8 cellular contexts compared by ENCODE assay signal in the genomic region with DNA sequence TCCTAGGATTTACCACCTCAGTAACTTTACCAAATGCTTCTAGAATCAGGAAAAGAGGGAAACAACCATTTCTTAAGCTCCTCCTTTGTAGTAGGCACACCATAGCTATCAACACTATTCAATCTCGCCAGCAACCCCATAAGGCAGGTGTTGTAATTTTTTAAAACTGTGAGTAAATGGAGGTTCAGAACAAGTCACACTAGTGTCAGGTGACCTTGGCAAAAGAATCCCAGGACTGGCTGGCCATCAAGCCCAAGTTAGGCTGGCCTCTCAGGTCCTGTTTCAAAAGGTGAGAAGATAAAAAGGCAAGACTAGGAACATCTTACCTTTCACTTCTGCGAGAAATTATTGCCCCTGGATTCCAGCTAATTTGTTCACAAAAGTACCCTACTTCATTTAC. TPM values are rescaled to one million over a fixed set of nuclear protein-coding genes. Genes with fewer than 3 reads are reported as not detected.
DNase-seq lines count a peak whose midpoint lies in the region; ATAC-seq and TF ChIP-seq lines count a peak whose summit lies in the region.

No MANE protein-coding gene starts in this region.

- intact Hi-C loops in CD4-positive, alpha-beta T cell (cut with DNase I, micrococcal nuclease), result no loop called here
- intact Hi-C loops in PC-9 (cut with micrococcal nuclease; ENCODE audit: unreplicated experiment), result no loop called here
- intact Hi-C loops in sciatic nerve (cut with DNase I), result no loop called here

- peak overlapping the region; percentile 94 for H3K4me3 Mint-ChIP-seq in CD4-positive, alpha-beta T cell

- no peaks in the 10 kb centered on the region for H3K9me3 Mint-ChIP-seq in CD4-positive, alpha-beta T cell

- H3K27me3 Mint-ChIP-seq in CD4-positive, alpha-beta T cell, result no peaks in the 10 kb centered on the region

- POLR2A ChIA-PET in CD4-positive, alpha-beta T cell (lab: Charles Lee), result interaction anchor here (0.9 to 2.3 kb wide), 6 partner anchors 10 to 978 kb away, joined by 3 to 12 read pairs (median 3); partner anchors contain the start of gene PPM1F
- POLR2A ChIA-PET in PC-9 (lab: Charles Lee; ENCODE audit: unreplicated experiment), result no interaction called here

- TF ChIP-seq CTCF in CD4-positive, alpha-beta T cell (IDR thresholded peaks at IDR 0.05), result no peak
- TF ChIP-seq CTCF in PC-9 (conservative IDR thresholded peaks at IDR 0.05), result no peak
- no peak for TF ChIP-seq CTCF in neutrophil (IDR thresholded peaks at IDR 0.05)

- H3K36me3 Mint-ChIP-seq in CD4-positive, alpha-beta T cell (ENCODE audit: low read depth), result peaks cover 15% of the 10 kb centered on the region

- BruUV-seq in PC-9 (replicated peaks; lab: Mats Ljungman, UMichigan), result no TSS peak

- H3K36me3 ChIP-seq in PC-9 (ENCODE audit: low read depth) (no peaks in the 10 kb centered on the region), neutrophil (peaks cover 7% of the 10 kb centered on the region)

- peak overlapping the region; percentile 91 for H2AFZ ChIP-seq in PC-9

- TF ChIP-seq POLR2A in erythroblast (IDR thresholded peaks at IDR 0.05; ENCODE audit: low read length), result no peak

- no peaks in the 10 kb centered on the region for H3K9me2 ChIP-seq in PC-9 (ENCODE audit: insufficient read depth)

- H3K9me3 ChIP-seq in CD4-positive, alpha-beta T cell (ENCODE audit: control insufficient read depth, low read length), result no peaks in the 10 kb centered on the region
- H3K9me3 ChIP-seq in PC-9 (ENCODE audit: insufficient read depth, low read depth), result no peaks in the 10 kb centered on the region
- H3K9me3 ChIP-seq in neutrophil, result no peaks in the 10 kb centered on the region

- H3K27me3 ChIP-seq in CD4-positive, alpha-beta T cell (ENCODE audit: control insufficient read depth, insufficient read depth, low read length), result no peaks in the 10 kb centered on the region
- no peaks in the 10 kb centered on the region for H3K27me3 ChIP-seq in PC-9 (ENCODE audit: insufficient read depth, low read depth)
- H3K27me3 ChIP-seq in neutrophil, result no peaks in the 10 kb centered on the region

- H3K79me2 ChIP-seq in PC-9 (ENCODE audit: low read depth), result peaks cover 20% of the 10 kb centered on the region

- no peak for ATAC-seq in CD4-positive, alpha-beta T cell (ENCODE audit: poor library complexity)
- ATAC-seq in sciatic nerve (no peak), GM19455 (IDR thresholded peaks at IDR 0.05; ENCODE audit: unreplicated experiment) (no peak), HG03097 (IDR thresholded peaks at IDR 0.05; ENCODE audit: low FRiP score, unreplicated experiment) (no peak)

- H3K4me2 ChIP-seq in PC-9, result peak overlapping the region; percentile 88

- peaks cover 50% of the 10 kb centered on the region for H3K4me1 Mint-ChIP-seq in CD4-positive, alpha-beta T cell (ENCODE audit: low read depth)

- H3K4me3 ChIP-seq in PC-9, result peak overlapping the region; percentile 83
- peak overlapping the region; percentile 63 to 72 for H3K4me3 ChIP-seq in neutrophil (ENCODE audit: low read depth in 1 of 2, low read length in 1 of 2)

- DNase-seq in CD4-positive, alpha-beta T cell, result no peak
- DNase-seq in PC-9 (no peak), erythroblast (lab: John Stamatoyannopoulos, UW) (peak; percentile 45 to 49), sciatic nerve (ENCODE audit: low spot score) (no peak), NCI-H2081 (lab: John Stamatoyannopoulos, UW) (no peak)

- H3K27ac ChIP-seq in CD4-positive, alpha-beta T cell (ENCODE audit: low read depth, low read length), result no peak overlapping the region
- H3K27ac ChIP-seq in PC-9 (no peak overlapping the region), neutrophil (no peak overlapping the region)

- CTCF ChIA-PET in CD4-positive, alpha-beta T cell (lab: Charles Lee), result interaction anchor here (1.6 to 3.2 kb wide), 3 partner anchors 10 to 44 kb away, joined by 7 to 17 read pairs (median 10); partner anchors contain the start of gene PPM1F
- CTCF ChIA-PET in PC-9 (lab: Charles Lee), result interaction anchor here (1.2 kb wide), 1 partner anchor 9 kb away, joined by 4 read pairs; no protein-coding TSS in a partner anchor

- H3F3A ChIP-seq in PC-9 (ENCODE audit: insufficient read depth, low read depth), result no peaks in the 10 kb centered on the region

- H3K27ac Mint-ChIP-seq in CD4-positive, alpha-beta T cell, result peak overlapping the region; percentile 84

- H4K20me1 ChIP-seq in PC-9 (ENCODE audit: insufficient read depth), result no peaks in the 10 kb centered on the region

- no peaks in the 10 kb centered on the region for H3K4me1 ChIP-seq in PC-9 (replicated peaks; ENCODE audit: insufficient read depth)
- H3K4me1 ChIP-seq in neutrophil (ENCODE audit: control insufficient read depth in 1 of 2, insufficient read depth in 1 of 2, low read depth in 1 of 2, low read length in 1 of 2), result peaks cover 10 to 16% of the 10 kb centered on the region in 2 experiments

RNA-seq across cellular contexts. Expression of gene TOP3B, which starts 0.7 kb away (rescaled TPM):
- 10 to 100 TPM; 60.2 to 62.8 TPM for total RNA-seq in CD4-positive, alpha-beta T cell
- total RNA-seq in PC-9 (2021), result 23.7 and 23.9 TPM in 2 replicates
- total RNA-seq in sciatic nerve, result 37.0 TPM

RNA-seq across cellular contexts. Expression of gene PPM1F, which starts 29.2 kb away (rescaled TPM):
- 10 to 100 TPM; 18.0 to 18.3 TPM for total RNA-seq in CD4-positive, alpha-beta T cell
- total RNA-seq in PC-9 (2021), result 20.6 and 22.1 TPM in 2 replicates
- total RNA-seq in sciatic nerve, result 95.5 TPM

Comparison
In these comparisons a context has a peak if more than half of its experiments do, and no peak if none do; other contexts are left out.
1. DNase-seq: peak in erythroblast (2 of 2); none in CD4-positive, alpha-beta T cell (0 of 10), PC-9 (0 of 2), sciatic nerve (single experiment) and NCI-H2081 (0 of 2).